ENCODE assay signal across 14 cellular contexts in the genomic region with DNA sequence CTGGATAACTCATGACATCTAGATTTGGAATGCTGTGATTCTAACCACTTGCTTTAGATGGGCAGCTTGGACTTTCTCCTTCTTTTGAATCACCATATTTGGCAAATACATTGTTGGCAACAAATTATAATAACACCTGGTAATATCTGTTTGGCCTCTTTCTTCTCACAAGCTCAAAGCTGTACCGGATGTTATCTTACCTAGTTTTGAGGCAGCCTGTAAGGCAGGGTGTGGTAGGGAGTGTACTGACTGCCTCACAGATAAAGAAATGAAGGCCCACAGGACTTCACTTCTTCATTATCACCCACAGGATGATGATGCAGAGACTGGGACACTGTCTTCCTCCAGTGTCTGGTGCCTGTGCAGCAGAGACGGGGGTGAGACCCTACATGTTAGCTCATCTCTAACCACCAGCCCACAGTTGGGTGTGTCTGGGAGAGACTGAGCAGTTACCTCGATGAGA. TPM values are rescaled to one million over a fixed set of nuclear protein-coding genes. Genes with fewer than 3 reads are reported as not detected.
DNase-seq lines count a peak whose midpoint lies in the region; ATAC-seq, FAIRE-seq and TF ChIP-seq lines count a peak whose summit lies in the region.
"Had no signal": no experiment of that assay in that cellular context is flagged by ENCODE, and none has a peak within 500 bp of the region (broad histone marks: within the 10 kb centered on the region; RNA-seq: fewer than 3 reads in every experiment).

No MANE protein-coding gene starts in this region.

- FAIRE-seq in RCC 7860 (lab: Jason Lieb, UNC): no peak

- no peaks in the 10 kb centered on the region for H3K4me1 Mint-ChIP-seq in effector memory CD8-positive, alpha-beta T cell (ENCODE audit: low read depth in 2 of 2)
- peaks cover 19% of the 10 kb centered on the region for H3K4me1 Mint-ChIP-seq in type B pancreatic cell (ENCODE audit: unreplicated experiment)

- no peak overlapping the region for H3K27ac Mint-ChIP-seq in effector memory CD8-positive, alpha-beta T cell
- H3K27ac Mint-ChIP-seq in type B pancreatic cell: peak overlapping the region; percentile 6

- no peaks in the 10 kb centered on the region for H3K27me3 Mint-ChIP-seq in effector memory CD8-positive, alpha-beta T cell
- H3K27me3 Mint-ChIP-seq in type B pancreatic cell: no peaks in the 10 kb centered on the region

- ATAC-seq in effector memory CD8-positive, alpha-beta T cell (replicated peaks): peak; percentile 93

- no peak for TF ChIP-seq CTCF in type B pancreatic cell (conservative IDR thresholded peaks at IDR 0.05)

- H3K36me3 Mint-ChIP-seq in effector memory CD8-positive, alpha-beta T cell (ENCODE audit: insufficient read depth): peaks cover 3% of the 10 kb centered on the region
- peaks cover 27% of the 10 kb centered on the region for H3K36me3 Mint-ChIP-seq in type B pancreatic cell

- H3K4me3 Mint-ChIP-seq in effector memory CD8-positive, alpha-beta T cell: no peak overlapping the region
- H3K4me3 Mint-ChIP-seq in type B pancreatic cell: no peak overlapping the region
- H3K4me3 Mint-ChIP-seq: H9 had no signal

- peak; percentile 4 to 12 for DNase-seq in stimulated activated CD8-positive, alpha-beta memory T cell treated with anti-CD3 and anti-CD28 coated beads, Interleukin-7, amount 100 ng/mL, for 4 hours (ENCODE audit: low read depth in 2 of 2)
- DNase-seq in stimulated activated CD8-positive, alpha-beta memory T cell treated with anti-CD3 and anti-CD28 coated beads, Interleukin-4, amount 100 ng/mL, for 48 hours: no peak
- peak; percentile 5 for DNase-seq in T-helper 9 cell
- peak; percentile 4 to 18 (median 12) for DNase-seq in effector memory CD8-positive, alpha-beta T cell
- no peak for DNase-seq in type B pancreatic cell (ENCODE audit: extremely low spot score, unreplicated experiment)
- DNase-seq in RCC 7860 (ENCODE audit: low spot score): no peak
- DNase-seq in NCI-H2081 treated with DMSO at 0.1 percent for 48 hours (lab: John Stamatoyannopoulos, UW): no peak
- DNase-seq in GM03348 (ENCODE audit: low spot score): no peak
- DNase-seq: activated CD4-positive, CD25-positive, alpha-beta regulatory T cell treated with anti-CD3 and anti-CD28 coated beads, Interleukin-2, amount 50 U/mL, for 72 hours; DND-41; H9; NCI-H1417; NCI-H524; thyroid gland had no signal

- H3K9me3 Mint-ChIP-seq in effector memory CD8-positive, alpha-beta T cell: no peaks in the 10 kb centered on the region
- no peaks in the 10 kb centered on the region for H3K9me3 Mint-ChIP-seq in type B pancreatic cell
- H3K9me3 Mint-ChIP-seq: H9 had no signal

RNA-seq across cellular contexts. Expression of gene TUFT1, which starts 28.5 kb away (rescaled TPM):
- 15.5 and 34.7 TPM in 2 replicates for total RNA-seq in type B pancreatic cell (ENCODE audit: low replicate concordance)

RNA-seq across cellular contexts. Expression of gene SNX27, which starts 43.2 kb away (rescaled TPM):
- total RNA-seq in type B pancreatic cell (ENCODE audit: low replicate concordance): 33.1 and 40.7 TPM in 2 replicates

RNA-seq across cellular contexts. Expression of gene CGN, which starts 57.5 kb away (rescaled TPM):
- total RNA-seq in type B pancreatic cell (ENCODE audit: low replicate concordance): 29.0 and 52.8 TPM in 2 replicates

Comparison
In these comparisons a context has a peak if more than half of its experiments do, and no peak if none do; other contexts are left out.
1. DNase-seq: peak in stimulated activated CD8-positive, alpha-beta memory T cell treated with anti-CD3 and anti-CD28 coated beads, Interleukin-7, amount 100 ng/mL, for 4 hours (2 of 2), T-helper 9 cell (single experiment) and effector memory CD8-positive, alpha-beta T cell (3 of 3); none in stimulated activated CD8-positive, alpha-beta memory T cell treated with anti-CD3 and anti-CD28 coated beads, Interleukin-4, amount 100 ng/mL, for 48 hours (single experiment), type B pancreatic cell (single experiment), RCC 7860 (single experiment), NCI-H2081 treated with DMSO at 0.1 percent for 48 hours (single experiment) and GM03348 (single experiment).